ENCODE assay signal across 1 cellular context in genomic region chr16:89319883-89320716, GRCh38.
TF ChIP-seq lines count a peak whose summit lies in the region.

No MANE protein-coding gene starts in this region.

TF ChIP-seq in HepG2, 621 proteins besides CTCF, POLR2A, EP300 and RAD21 (continued from another document and continues in another):
- no peak for TF ChIP-seq ZHX1 (CRISPR knock-in tag; IDR thresholded peaks at IDR 0.05; ENCODE audit: low read depth)
- no peak for TF ChIP-seq YY1 (IDR thresholded peaks at IDR 0.05; ENCODE audit: insufficient read depth, insufficient replicate concordance, low read depth, low read length)
- no peak for TF ChIP-seq ZNF331 (CRISPR knock-in tag; IDR thresholded peaks at IDR 0.05)
- TF ChIP-seq ZNF264 (CRISPR knock-in tag; IDR thresholded peaks at IDR 0.05) = no peak
- TF ChIP-seq FOXJ3 (CRISPR knock-in tag; IDR thresholded peaks at IDR 0.05; ENCODE audit: borderline replicate concordance) = no peak
- TF ChIP-seq ZNF614 (CRISPR knock-in tag; IDR thresholded peaks at IDR 0.05; ENCODE audit: borderline replicate concordance) = 0 out of 2 replicates have a peak, but pooled peaks have one; percentile 21
- TF ChIP-seq ZNF850 (CRISPR knock-in tag; conservative IDR thresholded peaks at IDR 0.05) = no peak
- TF ChIP-seq ZNF350 (CRISPR knock-in tag; IDR thresholded peaks at IDR 0.05; ENCODE audit: borderline replicate concordance, low read depth) = peak; percentile 57; the same call in 1 of the 2 replicates
- no peak for TF ChIP-seq KAT7 (CRISPR knock-in tag; IDR thresholded peaks at IDR 0.05; ENCODE audit: borderline replicate concordance)
- TF ChIP-seq ZBTB26 (CRISPR knock-in tag; IDR thresholded peaks at IDR 0.05; ENCODE audit: borderline replicate concordance) = no peak; the same call in 1 of the 2 replicates
- TF ChIP-seq ARID4A (CRISPR knock-in tag; IDR thresholded peaks at IDR 0.05; ENCODE audit: borderline replicate concordance) = peak; percentile 74; the same call in 1 of the 2 replicates
- no peak for TF ChIP-seq ZNF253 (CRISPR knock-in tag; IDR thresholded peaks at IDR 0.05; ENCODE audit: borderline replicate concordance)
- TF ChIP-seq ZBTB1 (CRISPR knock-in tag; IDR thresholded peaks at IDR 0.05; ENCODE audit: borderline replicate concordance) = no peak
- TF ChIP-seq, protein P1, sequence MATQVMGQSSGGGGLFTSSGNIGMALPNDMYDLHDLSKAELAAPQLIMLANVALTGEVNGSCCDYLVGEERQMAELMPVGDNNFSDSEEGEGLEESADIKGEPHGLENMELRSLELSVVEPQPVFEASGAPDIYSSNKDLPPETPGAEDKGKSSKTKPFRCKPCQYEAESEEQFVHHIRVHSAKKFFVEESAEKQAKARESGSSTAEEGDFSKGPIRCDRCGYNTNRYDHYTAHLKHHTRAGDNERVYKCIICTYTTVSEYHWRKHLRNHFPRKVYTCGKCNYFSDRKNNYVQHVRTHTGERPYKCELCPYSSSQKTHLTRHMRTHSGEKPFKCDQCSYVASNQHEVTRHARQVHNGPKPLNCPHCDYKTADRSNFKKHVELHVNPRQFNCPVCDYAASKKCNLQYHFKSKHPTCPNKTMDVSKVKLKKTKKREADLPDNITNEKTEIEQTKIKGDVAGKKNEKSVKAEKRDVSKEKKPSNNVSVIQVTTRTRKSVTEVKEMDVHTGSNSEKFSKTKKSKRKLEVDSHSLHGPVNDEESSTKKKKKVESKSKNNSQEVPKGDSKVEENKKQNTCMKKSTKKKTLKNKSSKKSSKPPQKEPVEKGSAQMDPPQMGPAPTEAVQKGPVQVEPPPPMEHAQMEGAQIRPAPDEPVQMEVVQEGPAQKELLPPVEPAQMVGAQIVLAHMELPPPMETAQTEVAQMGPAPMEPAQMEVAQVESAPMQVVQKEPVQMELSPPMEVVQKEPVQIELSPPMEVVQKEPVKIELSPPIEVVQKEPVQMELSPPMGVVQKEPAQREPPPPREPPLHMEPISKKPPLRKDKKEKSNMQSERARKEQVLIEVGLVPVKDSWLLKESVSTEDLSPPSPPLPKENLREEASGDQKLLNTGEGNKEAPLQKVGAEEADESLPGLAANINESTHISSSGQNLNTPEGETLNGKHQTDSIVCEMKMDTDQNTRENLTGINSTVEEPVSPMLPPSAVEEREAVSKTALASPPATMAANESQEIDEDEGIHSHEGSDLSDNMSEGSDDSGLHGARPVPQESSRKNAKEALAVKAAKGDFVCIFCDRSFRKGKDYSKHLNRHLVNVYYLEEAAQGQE (IDR thresholded peaks at IDR 0.05; ENCODE audit: borderline replicate concordance in 1 of 2, low read depth in 1 of 2, low read length in 2 of 2) = no peak
- 0 out of 2 replicates have a peak, but pooled peaks have one; percentile 78 for TF ChIP-seq RELA (CRISPR knock-in tag; IDR thresholded peaks at IDR 0.05)
- TF ChIP-seq ZBTB39 (CRISPR knock-in tag; IDR thresholded peaks at IDR 0.05) = no peak
- no peak for TF ChIP-seq FOSL1 (CRISPR knock-in tag; IDR thresholded peaks at IDR 0.05; ENCODE audit: borderline replicate concordance)
- no peak for TF ChIP-seq ZNF136 (CRISPR knock-in tag; IDR thresholded peaks at IDR 0.05; ENCODE audit: low read depth)
- TF ChIP-seq POLR2G (IDR thresholded peaks at IDR 0.05; ENCODE audit: low read depth, low read length) = no peak
- TF ChIP-seq POGZ (CRISPR knock-in tag; IDR thresholded peaks at IDR 0.05) = peak; percentile 62; the same call in 1 of the 2 replicates
- peak; percentile 27; the same call in 1 of the 2 replicates for TF ChIP-seq ZNF788 (CRISPR knock-in tag; IDR thresholded peaks at IDR 0.05; ENCODE audit: borderline replicate concordance)
- TF ChIP-seq MZF1 (CRISPR knock-in tag; IDR thresholded peaks at IDR 0.05; ENCODE audit: borderline replicate concordance) = no peak
- TF ChIP-seq RFX3 (CRISPR knock-in tag; IDR thresholded peaks at IDR 0.05) = no peak
- TF ChIP-seq TARDBP (CRISPR knock-in tag; IDR thresholded peaks at IDR 0.05) = peak; percentile 63; the same call in 1 of the 2 replicates
- 0 out of 2 replicates have a peak, but pooled peaks have one; percentile 33 for TF ChIP-seq ZNF260 (CRISPR knock-in tag; IDR thresholded peaks at IDR 0.05; ENCODE audit: borderline replicate concordance, low read depth)
- TF ChIP-seq MTF2 (CRISPR knock-in tag; IDR thresholded peaks at IDR 0.05; ENCODE audit: borderline replicate concordance) = no peak
- peak; percentile 54; the same call in 1 of the 2 replicates for TF ChIP-seq SALL1 (CRISPR knock-in tag; IDR thresholded peaks at IDR 0.05)
- no peak for TF ChIP-seq KLF11 (CRISPR knock-in tag; IDR thresholded peaks at IDR 0.05)
- TF ChIP-seq, protein P2, sequence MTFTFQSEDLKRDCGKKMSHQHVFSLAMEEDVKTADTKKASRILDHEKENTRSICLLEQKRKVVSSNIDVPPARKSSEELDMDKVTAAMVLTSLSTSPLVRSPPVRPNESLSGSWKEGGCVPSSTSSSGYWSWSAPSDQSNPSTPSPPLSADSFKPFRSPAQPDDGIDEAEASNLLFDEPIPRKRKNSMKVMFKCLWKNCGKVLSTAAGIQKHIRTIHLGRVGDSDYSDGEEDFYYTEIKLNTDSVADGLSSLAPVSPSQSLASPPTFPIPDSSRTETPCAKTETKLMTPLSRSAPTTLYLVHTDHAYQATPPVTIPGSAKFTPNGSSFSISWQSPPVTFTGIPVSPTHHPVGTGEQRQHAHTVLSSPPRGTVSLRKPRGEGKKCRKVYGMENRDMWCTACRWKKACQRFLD (CRISPR knock-in tag; IDR thresholded peaks at IDR 0.05; ENCODE audit: borderline replicate concordance) = no peak
- TF ChIP-seq ATF7 (IDR thresholded peaks at IDR 0.05) = no peak
- TF ChIP-seq ATF7 (CRISPR knock-in tag; IDR thresholded peaks at IDR 0.05) = no peak
- TF ChIP-seq, protein P3, sequence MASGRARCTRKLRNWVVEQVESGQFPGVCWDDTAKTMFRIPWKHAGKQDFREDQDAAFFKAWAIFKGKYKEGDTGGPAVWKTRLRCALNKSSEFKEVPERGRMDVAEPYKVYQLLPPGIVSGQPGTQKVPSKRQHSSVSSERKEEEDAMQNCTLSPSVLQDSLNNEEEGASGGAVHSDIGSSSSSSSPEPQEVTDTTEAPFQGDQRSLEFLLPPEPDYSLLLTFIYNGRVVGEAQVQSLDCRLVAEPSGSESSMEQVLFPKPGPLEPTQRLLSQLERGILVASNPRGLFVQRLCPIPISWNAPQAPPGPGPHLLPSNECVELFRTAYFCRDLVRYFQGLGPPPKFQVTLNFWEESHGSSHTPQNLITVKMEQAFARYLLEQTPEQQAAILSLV (CRISPR knock-in tag; IDR thresholded peaks at IDR 0.05; ENCODE audit: borderline replicate concordance) = no peak
- peak; percentile 74; the same call in 1 of the 2 replicates for TF ChIP-seq SIN3A (IDR thresholded peaks at IDR 0.05; ENCODE audit: borderline replicate concordance, low read depth, low read length)
- TF ChIP-seq SRF (IDR thresholded peaks at IDR 0.05; ENCODE audit: low read depth, low read length) = no peak
- TF ChIP-seq, protein P4, sequence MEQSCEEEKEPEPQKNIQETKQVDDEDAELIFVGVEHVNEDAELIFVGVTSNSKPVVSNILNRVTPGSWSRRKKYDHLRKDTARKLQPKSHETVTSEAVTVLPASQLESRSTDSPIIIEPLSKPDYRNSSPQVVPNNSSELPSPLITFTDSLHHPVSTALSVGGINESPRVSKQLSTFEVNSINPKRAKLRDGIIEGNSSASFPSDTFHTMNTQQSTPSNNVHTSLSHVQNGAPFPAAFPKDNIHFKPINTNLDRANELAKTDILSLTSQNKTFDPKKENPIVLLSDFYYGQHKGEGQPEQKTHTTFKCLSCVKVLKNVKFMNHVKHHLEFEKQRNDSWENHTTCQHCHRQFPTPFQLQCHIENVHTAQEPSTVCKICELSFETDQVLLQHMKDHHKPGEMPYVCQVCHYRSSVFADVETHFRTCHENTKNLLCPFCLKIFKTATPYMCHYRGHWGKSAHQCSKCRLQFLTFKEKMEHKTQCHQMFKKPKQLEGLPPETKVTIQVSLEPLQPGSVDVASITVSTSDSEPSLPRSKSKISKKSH (CRISPR knock-in tag; IDR thresholded peaks at IDR 0.05; ENCODE audit: borderline replicate concordance) = no peak
- TF ChIP-seq PITX1 (CRISPR knock-in tag; IDR thresholded peaks at IDR 0.05) = peak; percentile 43; the same call in 1 of the 2 replicates
- TF ChIP-seq, protein P5, sequence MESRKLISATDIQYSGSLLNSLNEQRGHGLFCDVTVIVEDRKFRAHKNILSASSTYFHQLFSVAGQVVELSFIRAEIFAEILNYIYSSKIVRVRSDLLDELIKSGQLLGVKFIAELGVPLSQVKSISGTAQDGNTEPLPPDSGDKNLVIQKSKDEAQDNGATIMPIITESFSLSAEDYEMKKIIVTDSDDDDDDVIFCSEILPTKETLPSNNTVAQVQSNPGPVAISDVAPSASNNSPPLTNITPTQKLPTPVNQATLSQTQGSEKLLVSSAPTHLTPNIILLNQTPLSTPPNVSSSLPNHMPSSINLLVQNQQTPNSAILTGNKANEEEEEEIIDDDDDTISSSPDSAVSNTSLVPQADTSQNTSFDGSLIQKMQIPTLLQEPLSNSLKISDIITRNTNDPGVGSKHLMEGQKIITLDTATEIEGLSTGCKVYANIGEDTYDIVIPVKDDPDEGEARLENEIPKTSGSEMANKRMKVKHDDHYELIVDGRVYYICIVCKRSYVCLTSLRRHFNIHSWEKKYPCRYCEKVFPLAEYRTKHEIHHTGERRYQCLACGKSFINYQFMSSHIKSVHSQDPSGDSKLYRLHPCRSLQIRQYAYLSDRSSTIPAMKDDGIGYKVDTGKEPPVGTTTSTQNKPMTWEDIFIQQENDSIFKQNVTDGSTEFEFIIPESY (CRISPR knock-in tag; IDR thresholded peaks at IDR 0.05) = peak; percentile 99
- TF ChIP-seq MEIS1 (CRISPR knock-in tag; IDR thresholded peaks at IDR 0.05; ENCODE audit: borderline replicate concordance) = peak; percentile 64; the same call in 1 of the 2 replicates
- TF ChIP-seq HOXD1 (CRISPR knock-in tag; IDR thresholded peaks at IDR 0.05) = no peak
- TF ChIP-seq KDM2A (CRISPR knock-in tag; IDR thresholded peaks at IDR 0.05; ENCODE audit: borderline replicate concordance, low read depth) = no peak
- no peak for TF ChIP-seq FOXM1 (CRISPR knock-in tag; IDR thresholded peaks at IDR 0.05)
- TF ChIP-seq CCDC6 (CRISPR knock-in tag; IDR thresholded peaks at IDR 0.05) = no peak
- no peak for TF ChIP-seq ZBTB42 (CRISPR knock-in tag; IDR thresholded peaks at IDR 0.05)
